In genomic region chr15:23857028-23857641, GRCh38 we compare ENCODE assay signal across 8 cellular contexts.
A peak's percentile ranks its signal among the peaks of the same experiment; 100 is the strongest.
DNase-seq lines count a peak whose midpoint lies in the region; ATAC-seq and TF ChIP-seq lines count a peak whose summit lies in the region.

No MANE protein-coding gene starts in this region.

- H3K27me3 ChIP-seq in KMS-11 (ENCODE audit: insufficient read depth, low read depth) (no peaks in the 10 kb centered on the region), tibial artery (peaks cover 0 to 3% of the 10 kb centered on the region in 2 donors)

- ATAC-seq in activated CD4-positive, CD25-positive, alpha-beta regulatory T cell treated with anti-CD3 and anti-CD28 coated beads, Interleukin-2, amount 50 U/mL, for 24 hours = no peak

- H3K27ac ChIP-seq in KMS-11 = no peak overlapping the region
- no peak overlapping the region for H3K27ac ChIP-seq in tibial artery

- no peak overlapping the region for H3K4me2 ChIP-seq in KMS-11

- TF ChIP-seq CTCF in KMS-11 (conservative IDR thresholded peaks at IDR 0.05; ENCODE audit: low read depth, low read length) (peak; percentile 67), tibial artery (IDR thresholded peaks at IDR 0.05) (no peak)

- no peaks in the 10 kb centered on the region for H3K79me2 ChIP-seq in KMS-11 (ENCODE audit: insufficient read depth, low read depth)

- no peak overlapping the region for H2AFZ ChIP-seq in KMS-11 (ENCODE audit: low read depth)

- no peaks in the 10 kb centered on the region for H3K36me3 ChIP-seq in KMS-11 (ENCODE audit: insufficient read depth)
- H3K36me3 ChIP-seq in tibial artery = no peaks in the 10 kb centered on the region

- H3K4me1 ChIP-seq in KMS-11 (ENCODE audit: low read depth, poor library complexity, severe bottlenecking) (peaks cover 24% of the 10 kb centered on the region), tibial artery (no peaks in the 10 kb centered on the region)

- H3K4me3 ChIP-seq in KMS-11 (IDR thresholded peaks at IDR 0.05; ENCODE audit: insufficient read depth, low read depth, low read length) (no peak overlapping the region), tibial artery (no peak overlapping the region)

- intact Hi-C loops in tibial artery (cut with DNase I; ENCODE audit: low total_unique reads) = no loop called here

- no peaks in the 10 kb centered on the region for H4K20me1 ChIP-seq in KMS-11 (ENCODE audit: insufficient read depth)

- DNase-seq in COLO829 (ENCODE audit: low spot score) (peak; percentile 33), SW480 (ENCODE audit: low spot score) (peak; percentile 30), left kidney (ENCODE audit: low read depth, low spot score) (peak; percentile 84), tibial artery (no peak), T1000 (lab: John Stamatoyannopoulos, UW) (no peak), occipital lobe (lab: John Stamatoyannopoulos, UW) (no peak)

- H3K9me3 ChIP-seq in tibial artery = no peaks in the 10 kb centered on the region

- H3K9ac ChIP-seq in KMS-11 = no peak overlapping the region

Comparison
In these comparisons a context has a peak if more than half of its experiments do, and no peak if none do; other contexts are left out.
1. DNase-seq: peak in COLO829 (single experiment), SW480 (single experiment) and left kidney (single experiment); none in tibial artery (0 of 2), T1000 (single experiment) and occipital lobe (single experiment).